In the genomic region with DNA sequence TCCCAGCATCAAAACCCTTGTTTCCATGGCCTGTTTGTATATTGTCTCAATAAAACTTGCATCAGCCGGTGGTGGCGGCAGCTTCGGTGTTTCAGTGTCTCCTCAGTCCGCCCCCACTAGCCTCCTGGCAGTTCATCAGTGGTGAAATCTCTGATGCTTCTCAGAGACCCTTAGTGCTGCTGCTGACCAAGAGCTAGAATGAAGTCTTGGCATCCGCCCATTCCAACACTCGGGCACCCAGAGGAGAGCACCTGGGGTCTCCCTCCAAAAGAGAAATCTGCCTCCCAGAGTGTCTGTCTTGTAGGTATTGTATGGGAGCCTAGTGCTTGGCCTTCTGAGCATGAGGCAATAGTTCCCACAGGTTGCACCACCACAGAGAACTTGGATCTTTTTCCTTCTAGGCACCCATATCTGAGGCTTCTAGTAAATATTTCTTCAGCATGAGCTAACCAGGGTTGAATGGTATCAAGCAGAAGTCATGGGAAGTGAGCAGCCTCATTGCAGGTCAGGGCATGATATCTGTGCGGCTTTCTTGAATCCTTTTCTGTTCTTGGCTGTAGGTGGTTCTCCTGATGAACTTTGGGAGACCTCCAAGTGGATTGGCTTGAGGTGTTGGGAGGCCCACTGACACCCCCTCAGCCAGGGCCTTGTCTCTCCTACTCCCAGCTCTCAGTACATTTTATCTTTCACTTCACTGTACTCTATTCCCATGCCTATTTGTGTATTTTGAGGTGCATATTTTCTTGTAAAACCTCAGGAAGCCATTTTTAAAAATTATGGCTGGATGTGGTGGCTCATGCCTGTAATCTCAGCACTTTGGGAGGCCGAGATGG, we compare ENCODE assay signal across 1 cellular context.
A peak's percentile ranks its signal among the peaks of the same experiment; 100 is the strongest.
TF ChIP-seq lines count a peak whose summit lies in the region.

No MANE protein-coding gene starts in this region.

TF ChIP-seq in HepG2, 621 proteins besides CTCF, POLR2A, EP300 and RAD21 (continued from another document and continues in another):
- TF ChIP-seq, protein P1, sequence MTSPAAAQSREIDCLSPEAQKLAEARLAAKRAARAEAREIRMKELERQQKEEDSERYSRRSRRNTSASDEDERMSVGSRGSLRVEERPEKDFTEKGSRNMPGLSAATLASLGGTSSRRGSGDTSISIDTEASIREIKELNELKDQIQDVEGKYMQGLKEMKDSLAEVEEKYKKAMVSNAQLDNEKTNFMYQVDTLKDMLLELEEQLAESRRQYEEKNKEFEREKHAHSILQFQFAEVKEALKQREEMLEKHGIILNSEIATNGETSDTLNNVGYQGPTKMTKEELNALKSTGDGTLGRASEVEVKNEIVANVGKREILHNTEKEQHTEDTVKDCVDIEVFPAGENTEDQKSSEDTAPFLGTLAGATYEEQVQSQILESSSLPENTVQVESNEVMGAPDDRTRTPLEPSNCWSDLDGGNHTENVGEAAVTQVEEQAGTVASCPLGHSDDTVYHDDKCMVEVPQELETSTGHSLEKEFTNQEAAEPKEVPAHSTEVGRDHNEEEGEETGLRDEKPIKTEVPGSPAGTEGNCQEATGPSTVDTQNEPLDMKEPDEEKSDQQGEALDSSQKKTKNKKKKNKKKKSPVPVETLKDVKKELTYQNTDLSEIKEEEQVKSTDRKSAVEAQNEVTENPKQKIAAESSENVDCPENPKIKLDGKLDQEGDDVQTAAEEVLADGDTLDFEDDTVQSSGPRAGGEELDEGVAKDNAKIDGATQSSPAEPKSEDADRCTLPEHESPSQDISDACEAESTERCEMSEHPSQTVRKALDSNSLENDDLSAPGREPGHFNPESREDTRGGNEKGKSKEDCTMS (CRISPR knock-in tag; conservative IDR thresholded peaks at IDR 0.05), result no peak
- TF ChIP-seq ZNF484 (CRISPR knock-in tag; IDR thresholded peaks at IDR 0.05; ENCODE audit: borderline replicate concordance, low read depth) (no peak), PHB2 (IDR thresholded peaks at IDR 0.05; ENCODE audit: partially characterized antibody) (no peak), HNRNPUL1 (IDR thresholded peaks at IDR 0.05; ENCODE audit: low read depth, low read length) (no peak), SP1 (IDR thresholded peaks at IDR 0.05) (no peak), SP1 (CRISPR knock-in tag; IDR thresholded peaks at IDR 0.05) (no peak), LCORL (IDR thresholded peaks at IDR 0.05) (no peak), LCORL (CRISPR knock-in tag; IDR thresholded peaks at IDR 0.05) (0 out of 2 replicates have a peak, but pooled peaks have one; percentile 11), ADNP (CRISPR knock-in tag; IDR thresholded peaks at IDR 0.05) (no peak), ZMYM4 (CRISPR knock-in tag; IDR thresholded peaks at IDR 0.05) (no peak), ZNF235 (CRISPR knock-in tag; IDR thresholded peaks at IDR 0.05; ENCODE audit: borderline replicate concordance) (no peak), PHF20 (CRISPR knock-in tag; IDR thresholded peaks at IDR 0.05) (no peak), STAG1 (CRISPR knock-in tag; IDR thresholded peaks at IDR 0.05) (no peak), CREM (IDR thresholded peaks at IDR 0.05) (no peak), CREM (CRISPR knock-in tag; IDR thresholded peaks at IDR 0.05) (no peak), PAWR (CRISPR knock-in tag; IDR thresholded peaks at IDR 0.05; ENCODE audit: borderline replicate concordance) (no peak), KDM2A (CRISPR knock-in tag; IDR thresholded peaks at IDR 0.05; ENCODE audit: borderline replicate concordance, low read depth) (no peak), ZNF746 (CRISPR knock-in tag; IDR thresholded peaks at IDR 0.05) (no peak), FOXA1 (IDR thresholded peaks at IDR 0.05) (no peak), FOXA1 (CRISPR knock-in tag; IDR thresholded peaks at IDR 0.05) (no peak), HNRNPH1 (optimal IDR thresholded peaks at IDR 0.05; ENCODE audit: low read depth, low read length) (no peak), MTF2 (CRISPR knock-in tag; IDR thresholded peaks at IDR 0.05; ENCODE audit: borderline replicate concordance) (no peak)
- TF ChIP-seq, protein P2, sequence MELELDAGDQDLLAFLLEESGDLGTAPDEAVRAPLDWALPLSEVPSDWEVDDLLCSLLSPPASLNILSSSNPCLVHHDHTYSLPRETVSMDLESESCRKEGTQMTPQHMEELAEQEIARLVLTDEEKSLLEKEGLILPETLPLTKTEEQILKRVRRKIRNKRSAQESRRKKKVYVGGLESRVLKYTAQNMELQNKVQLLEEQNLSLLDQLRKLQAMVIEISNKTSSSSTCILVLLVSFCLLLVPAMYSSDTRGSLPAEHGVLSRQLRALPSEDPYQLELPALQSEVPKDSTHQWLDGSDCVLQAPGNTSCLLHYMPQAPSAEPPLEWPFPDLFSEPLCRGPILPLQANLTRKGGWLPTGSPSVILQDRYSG (CRISPR knock-in tag; IDR thresholded peaks at IDR 0.05), result no peak
- TF ChIP-seq, protein P3, sequence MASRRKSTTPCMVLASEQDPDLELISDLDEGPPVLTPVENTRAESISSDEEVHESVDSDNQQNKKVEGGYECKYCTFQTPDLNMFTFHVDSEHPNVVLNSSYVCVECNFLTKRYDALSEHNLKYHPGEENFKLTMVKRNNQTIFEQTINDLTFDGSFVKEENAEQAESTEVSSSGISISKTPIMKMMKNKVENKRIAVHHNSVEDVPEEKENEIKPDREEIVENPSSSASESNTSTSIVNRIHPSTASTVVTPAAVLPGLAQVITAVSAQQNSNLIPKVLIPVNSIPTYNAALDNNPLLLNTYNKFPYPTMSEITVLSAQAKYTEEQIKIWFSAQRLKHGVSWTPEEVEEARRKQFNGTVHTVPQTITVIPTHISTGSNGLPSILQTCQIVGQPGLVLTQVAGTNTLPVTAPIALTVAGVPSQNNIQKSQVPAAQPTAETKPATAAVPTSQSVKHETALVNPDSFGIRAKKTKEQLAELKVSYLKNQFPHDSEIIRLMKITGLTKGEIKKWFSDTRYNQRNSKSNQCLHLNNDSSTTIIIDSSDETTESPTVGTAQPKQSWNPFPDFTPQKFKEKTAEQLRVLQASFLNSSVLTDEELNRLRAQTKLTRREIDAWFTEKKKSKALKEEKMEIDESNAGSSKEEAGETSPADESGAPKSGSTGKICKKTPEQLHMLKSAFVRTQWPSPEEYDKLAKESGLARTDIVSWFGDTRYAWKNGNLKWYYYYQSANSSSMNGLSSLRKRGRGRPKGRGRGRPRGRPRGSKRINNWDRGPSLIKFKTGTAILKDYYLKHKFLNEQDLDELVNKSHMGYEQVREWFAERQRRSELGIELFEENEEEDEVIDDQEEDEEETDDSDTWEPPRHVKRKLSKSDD (CRISPR knock-in tag; IDR thresholded peaks at IDR 0.05; ENCODE audit: low read depth), result no peak
- TF ChIP-seq, protein P4, sequence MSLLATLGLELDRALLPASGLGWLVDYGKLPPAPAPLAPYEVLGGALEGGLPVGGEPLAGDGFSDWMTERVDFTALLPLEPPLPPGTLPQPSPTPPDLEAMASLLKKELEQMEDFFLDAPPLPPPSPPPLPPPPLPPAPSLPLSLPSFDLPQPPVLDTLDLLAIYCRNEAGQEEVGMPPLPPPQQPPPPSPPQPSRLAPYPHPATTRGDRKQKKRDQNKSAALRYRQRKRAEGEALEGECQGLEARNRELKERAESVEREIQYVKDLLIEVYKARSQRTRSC (CRISPR knock-in tag; IDR thresholded peaks at IDR 0.05; ENCODE audit: low read depth), result no peak
- TF ChIP-seq, protein P5, sequence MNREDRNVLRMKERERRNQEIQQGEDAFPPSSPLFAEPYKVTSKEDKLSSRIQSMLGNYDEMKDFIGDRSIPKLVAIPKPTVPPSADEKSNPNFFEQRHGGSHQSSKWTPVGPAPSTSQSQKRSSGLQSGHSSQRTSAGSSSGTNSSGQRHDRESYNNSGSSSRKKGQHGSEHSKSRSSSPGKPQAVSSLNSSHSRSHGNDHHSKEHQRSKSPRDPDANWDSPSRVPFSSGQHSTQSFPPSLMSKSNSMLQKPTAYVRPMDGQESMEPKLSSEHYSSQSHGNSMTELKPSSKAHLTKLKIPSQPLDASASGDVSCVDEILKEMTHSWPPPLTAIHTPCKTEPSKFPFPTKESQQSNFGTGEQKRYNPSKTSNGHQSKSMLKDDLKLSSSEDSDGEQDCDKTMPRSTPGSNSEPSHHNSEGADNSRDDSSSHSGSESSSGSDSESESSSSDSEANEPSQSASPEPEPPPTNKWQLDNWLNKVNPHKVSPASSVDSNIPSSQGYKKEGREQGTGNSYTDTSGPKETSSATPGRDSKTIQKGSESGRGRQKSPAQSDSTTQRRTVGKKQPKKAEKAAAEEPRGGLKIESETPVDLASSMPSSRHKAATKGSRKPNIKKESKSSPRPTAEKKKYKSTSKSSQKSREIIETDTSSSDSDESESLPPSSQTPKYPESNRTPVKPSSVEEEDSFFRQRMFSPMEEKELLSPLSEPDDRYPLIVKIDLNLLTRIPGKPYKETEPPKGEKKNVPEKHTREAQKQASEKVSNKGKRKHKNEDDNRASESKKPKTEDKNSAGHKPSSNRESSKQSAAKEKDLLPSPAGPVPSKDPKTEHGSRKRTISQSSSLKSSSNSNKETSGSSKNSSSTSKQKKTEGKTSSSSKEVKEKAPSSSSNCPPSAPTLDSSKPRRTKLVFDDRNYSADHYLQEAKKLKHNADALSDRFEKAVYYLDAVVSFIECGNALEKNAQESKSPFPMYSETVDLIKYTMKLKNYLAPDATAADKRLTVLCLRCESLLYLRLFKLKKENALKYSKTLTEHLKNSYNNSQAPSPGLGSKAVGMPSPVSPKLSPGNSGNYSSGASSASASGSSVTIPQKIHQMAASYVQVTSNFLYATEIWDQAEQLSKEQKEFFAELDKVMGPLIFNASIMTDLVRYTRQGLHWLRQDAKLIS (CRISPR knock-in tag; IDR thresholded peaks at IDR 0.05), result no peak
- TF ChIP-seq, protein P6, sequence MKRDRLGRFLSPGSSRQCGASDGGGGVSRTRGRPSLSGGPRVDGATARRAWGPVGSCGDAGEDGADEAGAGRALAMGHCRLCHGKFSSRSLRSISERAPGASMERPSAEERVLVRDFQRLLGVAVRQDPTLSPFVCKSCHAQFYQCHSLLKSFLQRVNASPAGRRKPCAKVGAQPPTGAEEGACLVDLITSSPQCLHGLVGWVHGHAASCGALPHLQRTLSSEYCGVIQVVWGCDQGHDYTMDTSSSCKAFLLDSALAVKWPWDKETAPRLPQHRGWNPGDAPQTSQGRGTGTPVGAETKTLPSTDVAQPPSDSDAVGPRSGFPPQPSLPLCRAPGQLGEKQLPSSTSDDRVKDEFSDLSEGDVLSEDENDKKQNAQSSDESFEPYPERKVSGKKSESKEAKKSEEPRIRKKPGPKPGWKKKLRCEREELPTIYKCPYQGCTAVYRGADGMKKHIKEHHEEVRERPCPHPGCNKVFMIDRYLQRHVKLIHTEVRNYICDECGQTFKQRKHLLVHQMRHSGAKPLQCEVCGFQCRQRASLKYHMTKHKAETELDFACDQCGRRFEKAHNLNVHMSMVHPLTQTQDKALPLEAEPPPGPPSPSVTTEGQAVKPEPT (CRISPR knock-in tag; IDR thresholded peaks at IDR 0.05; ENCODE audit: low read depth), result no peak
- TF ChIP-seq, protein P7, sequence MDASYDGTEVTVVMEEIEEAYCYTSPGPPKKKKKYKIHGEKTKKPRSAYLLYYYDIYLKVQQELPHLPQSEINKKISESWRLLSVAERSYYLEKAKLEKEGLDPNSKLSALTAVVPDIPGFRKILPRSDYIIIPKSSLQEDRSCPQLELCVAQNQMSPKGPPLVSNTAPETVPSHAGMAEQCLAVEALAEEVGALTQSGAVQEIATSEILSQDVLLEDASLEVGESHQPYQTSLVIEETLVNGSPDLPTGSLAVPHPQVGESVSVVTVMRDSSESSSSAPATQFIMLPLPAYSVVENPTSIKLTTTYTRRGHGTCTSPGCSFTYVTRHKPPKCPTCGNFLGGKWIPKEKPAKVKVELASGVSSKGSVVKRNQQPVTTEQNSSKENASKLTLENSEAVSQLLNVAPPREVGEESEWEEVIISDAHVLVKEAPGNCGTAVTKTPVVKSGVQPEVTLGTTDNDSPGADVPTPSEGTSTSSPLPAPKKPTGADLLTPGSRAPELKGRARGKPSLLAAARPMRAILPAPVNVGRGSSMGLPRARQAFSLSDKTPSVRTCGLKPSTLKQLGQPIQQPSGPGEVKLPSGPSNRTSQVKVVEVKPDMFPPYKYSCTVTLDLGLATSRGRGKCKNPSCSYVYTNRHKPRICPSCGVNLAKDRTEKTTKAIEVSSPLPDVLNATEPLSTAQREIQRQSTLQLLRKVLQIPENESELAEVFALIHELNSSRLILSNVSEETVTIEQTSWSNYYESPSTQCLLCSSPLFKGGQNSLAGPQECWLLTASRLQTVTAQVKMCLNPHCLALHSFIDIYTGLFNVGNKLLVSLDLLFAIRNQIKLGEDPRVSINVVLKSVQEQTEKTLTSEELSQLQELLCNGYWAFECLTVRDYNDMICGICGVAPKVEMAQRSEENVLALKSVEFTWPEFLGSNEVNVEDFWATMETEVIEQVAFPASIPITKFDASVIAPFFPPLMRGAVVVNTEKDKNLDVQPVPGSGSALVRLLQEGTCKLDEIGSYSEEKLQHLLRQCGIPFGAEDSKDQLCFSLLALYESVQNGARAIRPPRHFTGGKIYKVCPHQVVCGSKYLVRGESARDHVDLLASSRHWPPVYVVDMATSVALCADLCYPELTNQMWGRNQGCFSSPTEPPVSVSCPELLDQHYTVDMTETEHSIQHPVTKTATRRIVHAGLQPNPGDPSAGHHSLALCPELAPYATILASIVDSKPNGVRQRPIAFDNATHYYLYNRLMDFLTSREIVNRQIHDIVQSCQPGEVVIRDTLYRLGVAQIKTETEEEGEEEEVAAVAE (CRISPR knock-in tag; IDR thresholded peaks at IDR 0.05; ENCODE audit: borderline replicate concordance), result no peak
- TF ChIP-seq, protein P8, sequence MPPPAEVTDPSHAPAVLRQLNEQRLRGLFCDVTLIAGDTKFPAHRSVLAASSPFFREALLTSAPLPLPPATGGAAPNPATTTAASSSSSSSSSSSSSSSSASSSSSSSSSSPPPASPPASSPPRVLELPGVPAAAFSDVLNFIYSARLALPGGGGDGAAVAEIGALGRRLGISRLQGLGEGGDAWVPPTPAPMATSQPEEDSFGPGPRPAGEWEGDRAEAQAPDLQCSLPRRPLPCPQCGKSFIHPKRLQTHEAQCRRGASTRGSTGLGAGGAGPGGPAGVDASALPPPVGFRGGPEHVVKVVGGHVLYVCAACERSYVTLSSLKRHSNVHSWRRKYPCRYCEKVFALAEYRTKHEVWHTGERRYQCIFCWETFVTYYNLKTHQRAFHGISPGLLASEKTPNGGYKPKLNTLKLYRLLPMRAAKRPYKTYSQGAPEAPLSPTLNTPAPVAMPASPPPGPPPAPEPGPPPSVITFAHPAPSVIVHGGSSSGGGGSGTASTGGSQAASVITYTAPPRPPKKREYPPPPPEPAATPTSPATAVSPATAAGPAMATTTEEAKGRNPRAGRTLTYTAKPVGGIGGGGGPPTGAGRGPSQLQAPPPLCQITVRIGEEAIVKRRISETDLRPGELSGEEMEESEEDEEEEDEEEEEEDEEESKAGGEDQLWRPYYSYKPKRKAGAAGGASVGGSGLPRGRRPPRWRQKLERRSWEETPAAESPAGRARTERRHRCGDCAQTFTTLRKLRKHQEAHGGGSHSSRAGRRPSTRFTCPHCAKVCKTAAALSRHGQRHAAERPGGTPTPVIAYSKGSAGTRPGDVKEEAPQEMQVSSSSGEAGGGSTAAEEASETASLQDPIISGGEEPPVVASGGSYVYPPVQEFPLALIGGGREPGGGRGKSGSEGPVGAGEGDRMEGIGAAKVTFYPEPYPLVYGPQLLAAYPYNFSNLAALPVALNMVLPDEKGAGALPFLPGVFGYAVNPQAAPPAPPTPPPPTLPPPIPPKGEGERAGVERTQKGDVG (CRISPR knock-in tag; IDR thresholded peaks at IDR 0.05; ENCODE audit: borderline replicate concordance), result no peak
